In genomic region chr1:77025599-77025998, GRCh38 we compare ENCODE assay signal across 29 cellular contexts.
"Had no signal": no experiment of that assay in that cellular context is flagged by ENCODE, and none has a peak within 500 bp of the region (broad histone marks: within the 10 kb centered on the region; RNA-seq: fewer than 3 reads in every experiment).

No MANE protein-coding gene starts in this region.

- H3K27me3 ChIP-seq: neural progenitor cell, ovary, right lobe of liver, sigmoid colon, suprapubic skin, testis, tibial artery, transverse colon, upper lobe of right lung, uterus had no signal

- H3K27ac Mint-ChIP-seq: natural killer cell; nephron; neural progenitor cell; progenitor cell of endocrine pancreas; stimulated activated memory B cell treated with anti-CD40 and anti-IgM and Interleukin-4, amounts not matched to agents 10 μg/mL and 1 μg/mL and 100 μg/mL, for 72 hours; stimulated activated naive CD8-positive, alpha-beta T cell treated with anti-CD3 and anti-CD28 coated beads, Interleukin-15, amount 100 ng/mL, for 72 hours; type B pancreatic cell had no signal

- H3K9me3 Mint-ChIP-seq: natural killer cell; nephron; neural progenitor cell; stimulated activated memory B cell treated with anti-CD40 and anti-IgM and Interleukin-4, amounts not matched to agents 10 μg/mL and 1 μg/mL and 100 μg/mL, for 72 hours; stimulated activated naive CD8-positive, alpha-beta T cell treated with anti-CD3 and anti-CD28 coated beads, Interleukin-15, amount 100 ng/mL, for 72 hours; type B pancreatic cell had no signal

- H3K36me3 ChIP-seq: neural progenitor cell, ovary, right lobe of liver, sigmoid colon, suprapubic skin, tibial artery, transverse colon, upper lobe of right lung, uterus had no signal

- H3K27ac ChIP-seq: neural progenitor cell, ovary, parathyroid adenoma, psoas muscle, right lobe of liver, sigmoid colon, suprapubic skin, testis, tibial artery, transverse colon, upper lobe of right lung, uterus had no signal

- DNase-seq: natural killer cell; occipital lobe; ovary; posterior cingulate gyrus; psoas muscle; right cardiac atrium; right lobe of liver; sigmoid colon; small intestine; stimulated activated CD4-positive, alpha-beta T cell treated with anti-CD3 and anti-CD28 coated beads, Interleukin-15, amount 100 ng/mL, for 24 hours; stimulated activated CD4-positive, alpha-beta T cell treated with anti-CD3 and anti-CD28 coated beads, Interleukin-2, amount 100 ng/mL, for 24 hours; stimulated activated CD4-positive, alpha-beta T cell treated with anti-CD3 and anti-CD28 coated beads, Interleukin-2, amount 100 ng/mL, for 48 hours; stimulated activated CD4-positive, alpha-beta T cell treated with anti-CD3 and anti-CD28 coated beads, Interleukin-4, amount 100 ng/mL, for 24 hours; stimulated activated naive CD4-positive, alpha-beta T cell; stimulated activated naive CD8-positive, alpha-beta T cell treated with anti-CD3 and anti-CD28 coated beads, Interleukin-15, amount 100 ng/mL, for 72 hours; stimulated activated naive CD8-positive, alpha-beta T cell treated with anti-CD3 and anti-CD28 coated beads, Interleukin-15, Interleukin-2, amounts not matched to agents 100 U/mL and 50 U/mL, for 24 hours; substantia nigra; testis; tibial artery; transverse colon; upper lobe of right lung; uterus had no signal

- H3K4me3 ChIP-seq: neural progenitor cell, ovary, psoas muscle, right lobe of liver, sigmoid colon, suprapubic skin, testis, tibial artery, transverse colon, upper lobe of right lung, uterus had no signal

- H3K4me1 Mint-ChIP-seq: natural killer cell; stimulated activated memory B cell treated with anti-CD40 and anti-IgM and Interleukin-4, amounts not matched to agents 10 μg/mL and 1 μg/mL and 100 μg/mL, for 72 hours; stimulated activated naive CD8-positive, alpha-beta T cell treated with anti-CD3 and anti-CD28 coated beads, Interleukin-15, amount 100 ng/mL, for 72 hours had no signal

- H3K4me3 Mint-ChIP-seq: natural killer cell; nephron; neural progenitor cell; stimulated activated memory B cell treated with anti-CD40 and anti-IgM and Interleukin-4, amounts not matched to agents 10 μg/mL and 1 μg/mL and 100 μg/mL, for 72 hours; stimulated activated naive CD8-positive, alpha-beta T cell treated with anti-CD3 and anti-CD28 coated beads, Interleukin-15, amount 100 ng/mL, for 72 hours; type B pancreatic cell had no signal

- H3K9ac ChIP-seq: neural progenitor cell, parathyroid adenoma had no signal

- H3K9me3 ChIP-seq: ovary, psoas muscle, right lobe of liver, sigmoid colon, suprapubic skin, testis, tibial artery, transverse colon, upper lobe of right lung, uterus had no signal

- H3K36me3 Mint-ChIP-seq: natural killer cell; stimulated activated memory B cell treated with anti-CD40 and anti-IgM and Interleukin-4, amounts not matched to agents 10 μg/mL and 1 μg/mL and 100 μg/mL, for 72 hours; type B pancreatic cell had no signal

- ATAC-seq: psoas muscle; right cardiac atrium; right lobe of liver; stimulated activated memory B cell treated with anti-CD40 and anti-IgM and Interleukin-4, amounts not matched to agents 10 μg/mL and 1 μg/mL and 100 μg/mL, for 72 hours; stimulated activated naive CD8-positive, alpha-beta T cell treated with anti-CD3 and anti-CD28 coated beads, Interleukin-15, amount 100 ng/mL, for 72 hours; stimulated activated naive CD8-positive, alpha-beta T cell treated with anti-CD3 and anti-CD28 coated beads, Interleukin-15, Interleukin-2, amounts not matched to agents 100 U/mL and 50 U/mL, for 24 hours; upper lobe of right lung had no signal

- H3K4me1 ChIP-seq: parathyroid adenoma, psoas muscle, right lobe of liver, suprapubic skin, testis, tibial artery, transverse colon, upper lobe of right lung, uterus had no signal
